ENCODE assay signal across 3 cellular contexts in the genomic region with DNA sequence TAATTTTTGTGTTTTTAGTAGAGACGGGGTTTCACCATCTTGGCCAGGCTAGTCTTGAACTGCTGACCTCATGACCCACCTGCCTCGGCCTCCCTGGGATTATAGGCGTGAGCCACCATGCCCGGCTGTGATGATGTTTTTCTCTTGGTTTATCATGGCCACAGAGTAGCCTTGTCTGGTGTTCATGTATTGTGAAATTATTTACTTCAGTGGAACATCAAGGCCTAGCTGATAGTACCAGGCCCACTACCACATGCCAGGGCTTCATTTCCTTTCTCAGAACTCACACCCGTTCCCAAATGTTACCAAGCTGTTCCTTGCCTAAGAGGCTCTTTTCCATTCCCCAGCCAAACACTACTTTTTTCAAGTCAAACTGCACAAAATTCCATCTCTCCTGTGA.
TF ChIP-seq lines count a peak whose summit lies in the region.

No MANE protein-coding gene starts in this region.

TF ChIP-seq in GM23338, 12 proteins besides CTCF, POLR2A, EP300 and RAD21 (continues in another document):
- TF ChIP-seq ZNF462 (CRISPR knock-in tag; IDR thresholded peaks at IDR 0.05) (no peak), NANOG (IDR thresholded peaks at IDR 0.05; ENCODE audit: borderline replicate concordance) (no peak), STAT1 (IDR thresholded peaks at IDR 0.05; ENCODE audit: unreplicated experiment) (no peak), CREB1 (CRISPR knock-in tag; IDR thresholded peaks at IDR 0.05; ENCODE audit: low read depth) (no peak)

TF ChIP-seq in H1, 55 proteins besides CTCF, POLR2A, EP300 and RAD21:
- TF ChIP-seq EGR1 (IDR thresholded peaks at IDR 0.05; ENCODE audit: borderline replicate concordance, low read depth, low read length) (no peak), SIX5 (IDR thresholded peaks at IDR 0.05; ENCODE audit: low read depth, low read length) (no peak), BACH1 (IDR thresholded peaks at IDR 0.05; ENCODE audit: low read length) (no peak), TEAD4 (IDR thresholded peaks at IDR 0.05; ENCODE audit: low read depth, low read length) (no peak), EZH2 (IDR thresholded peaks at IDR 0.05; ENCODE audit: low read depth, low read length, severe bottlenecking) (no peak), CREB1 (IDR thresholded peaks at IDR 0.05) (no peak), JUN (IDR thresholded peaks at IDR 0.05; ENCODE audit: low read depth, low read length) (no peak), CBX5 (IDR thresholded peaks at IDR 0.05; ENCODE audit: low read depth, low read length) (no peak), JUND (IDR thresholded peaks at IDR 0.05; ENCODE audit: low read length) (no peak), KDM5A (IDR thresholded peaks at IDR 0.05; ENCODE audit: low read length) (no peak), ZNF274 (IDR thresholded peaks at IDR 0.05; ENCODE audit: borderline replicate concordance, extremely low read depth, low read length) (no peak), NANOG (IDR thresholded peaks at IDR 0.05; ENCODE audit: insufficient read depth, low read depth, low read length, poor library complexity, severe bottlenecking) (no peak), TBP (IDR thresholded peaks at IDR 0.05; ENCODE audit: low read depth, low read length) (no peak), PHF8 (conservative IDR thresholded peaks at IDR 0.05; ENCODE audit: low read depth, low read length) (no peak), ASH2L (IDR thresholded peaks at IDR 0.05; ENCODE audit: low read length) (no peak), MAX (IDR thresholded peaks at IDR 0.05) (no peak)

TF ChIP-seq in liver, 16 proteins besides CTCF, POLR2A, EP300 and RAD21:
- TF ChIP-seq YY1 (IDR thresholded peaks at IDR 0.05) (peak; percentile 41), HNF4A (conservative IDR thresholded peaks at IDR 0.05) (no peak), MAX (IDR thresholded peaks at IDR 0.05) (peak; percentile 43), RXRA (IDR thresholded peaks at IDR 0.05) (no peak)
- TF ChIP-seq, protein P1, sequence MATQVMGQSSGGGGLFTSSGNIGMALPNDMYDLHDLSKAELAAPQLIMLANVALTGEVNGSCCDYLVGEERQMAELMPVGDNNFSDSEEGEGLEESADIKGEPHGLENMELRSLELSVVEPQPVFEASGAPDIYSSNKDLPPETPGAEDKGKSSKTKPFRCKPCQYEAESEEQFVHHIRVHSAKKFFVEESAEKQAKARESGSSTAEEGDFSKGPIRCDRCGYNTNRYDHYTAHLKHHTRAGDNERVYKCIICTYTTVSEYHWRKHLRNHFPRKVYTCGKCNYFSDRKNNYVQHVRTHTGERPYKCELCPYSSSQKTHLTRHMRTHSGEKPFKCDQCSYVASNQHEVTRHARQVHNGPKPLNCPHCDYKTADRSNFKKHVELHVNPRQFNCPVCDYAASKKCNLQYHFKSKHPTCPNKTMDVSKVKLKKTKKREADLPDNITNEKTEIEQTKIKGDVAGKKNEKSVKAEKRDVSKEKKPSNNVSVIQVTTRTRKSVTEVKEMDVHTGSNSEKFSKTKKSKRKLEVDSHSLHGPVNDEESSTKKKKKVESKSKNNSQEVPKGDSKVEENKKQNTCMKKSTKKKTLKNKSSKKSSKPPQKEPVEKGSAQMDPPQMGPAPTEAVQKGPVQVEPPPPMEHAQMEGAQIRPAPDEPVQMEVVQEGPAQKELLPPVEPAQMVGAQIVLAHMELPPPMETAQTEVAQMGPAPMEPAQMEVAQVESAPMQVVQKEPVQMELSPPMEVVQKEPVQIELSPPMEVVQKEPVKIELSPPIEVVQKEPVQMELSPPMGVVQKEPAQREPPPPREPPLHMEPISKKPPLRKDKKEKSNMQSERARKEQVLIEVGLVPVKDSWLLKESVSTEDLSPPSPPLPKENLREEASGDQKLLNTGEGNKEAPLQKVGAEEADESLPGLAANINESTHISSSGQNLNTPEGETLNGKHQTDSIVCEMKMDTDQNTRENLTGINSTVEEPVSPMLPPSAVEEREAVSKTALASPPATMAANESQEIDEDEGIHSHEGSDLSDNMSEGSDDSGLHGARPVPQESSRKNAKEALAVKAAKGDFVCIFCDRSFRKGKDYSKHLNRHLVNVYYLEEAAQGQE (IDR thresholded peaks at IDR 0.05): no peak
